8 cellular contexts compared by ENCODE assay signal in genomic region chr19:19191920-19192882, GRCh38. TPM values are rescaled to one million over a fixed set of nuclear protein-coding genes. Genes with fewer than 3 reads are reported as not detected.
A peak's percentile ranks its signal among the peaks of the same experiment; 100 is the strongest.
DNase-seq lines count a peak whose midpoint lies in the region; ATAC-seq and TF ChIP-seq lines count a peak whose summit lies in the region.

BORCS8 (minus strand) TSS chr19:19192152; CDS start chr19:19192117, 35 bp downstream.
RFXANK (plus strand) TSS chr19:19192258; CDS start chr19:19193947, 1,689 bp downstream.

- peaks cover 16% of the 10 kb centered on the region for H3K36me3 ChIP-seq in RWPE2 (ENCODE audit: low read depth)
- peaks cover 5% of the 10 kb centered on the region for H3K36me3 ChIP-seq in fibroblast of lung (ENCODE audit: control insufficient read depth, insufficient read depth, low read length)
- H3K36me3 ChIP-seq in naive thymus-derived CD4-positive, alpha-beta T cell (ENCODE audit: control insufficient read depth in 2 of 3, insufficient read depth in 3 of 3, low read length in 3 of 3) = peaks cover 0 to 22% (median 0%) of the 10 kb centered on the region in 3 experiments

- CTCF ChIA-PET in naive thymus-derived CD4-positive, alpha-beta T cell (lab: Charles Lee) = interaction anchor here (1.4 to 2.6 kb wide), 2 partner anchors 16 to 33 kb away, joined by 4 to 7 read pairs; no protein-coding TSS in a partner anchor

- H3K9me3 ChIP-seq in RWPE2 (ENCODE audit: severe bottlenecking) = no peaks in the 10 kb centered on the region
- no peaks in the 10 kb centered on the region for H3K9me3 ChIP-seq in fibroblast of lung (ENCODE audit: control insufficient read depth, insufficient read depth, low read depth, low read length)
- no peaks in the 10 kb centered on the region for H3K9me3 ChIP-seq in naive thymus-derived CD4-positive, alpha-beta T cell (ENCODE audit: control insufficient read depth in 2 of 3, low read length in 3 of 3)

- H3K27me3 ChIP-seq in RWPE2 (ENCODE audit: insufficient read depth, poor library complexity, severe bottlenecking) = no peaks in the 10 kb centered on the region
- H3K27me3 ChIP-seq in fibroblast of lung (ENCODE audit: control insufficient read depth, insufficient read depth, low read length) = no peaks in the 10 kb centered on the region
- H3K27me3 ChIP-seq in naive thymus-derived CD4-positive, alpha-beta T cell (ENCODE audit: control insufficient read depth in 2 of 2, insufficient read depth in 2 of 2, low read length in 2 of 2) = no peaks in the 10 kb centered on the region

- peak within 1 kb of the TSS; percentile 99 for H3K27ac Mint-ChIP-seq in activated T-helper 2 cell treated with anti-CD3 and anti-CD28 coated beads, Interferon-gamma antibody, Interleukin-2, Interleukin-4, amounts not matched to agents 10 μg/mL and 5 μg/mL and 100 μg/mL, durations not matched to agents 14 hours and 24 hours and 36 hours
- H3K27ac Mint-ChIP-seq in naive thymus-derived CD4-positive, alpha-beta T cell = peak within 1 kb of the TSS; percentile 99 to 100 (median 99)
- peak within 1 kb of the TSS; percentile 99 for H3K27ac Mint-ChIP-seq in stimulated activated naive B cell treated with anti-CD40 and anti-IgM and Interleukin-4, amounts not matched to agents 10 μg/mL and 1 μg/mL and 100 μg/mL, for 72 hours

- POLR2A ChIA-PET in naive thymus-derived CD4-positive, alpha-beta T cell (lab: Charles Lee) = interaction anchor here (0.6 to 6.5 kb wide), 9 partner anchors 9 to 1389 kb away, joined by 3 to 58 read pairs (median 3); partner anchors contain the start of genes COPE, DDX49, GATAD2A and NR2C2AP

- H3K4me2 ChIP-seq in fibroblast of lung (ENCODE audit: extremely low read depth, insufficient read depth, low read length) = peak within 1 kb of the TSS; percentile 93

- DNase-seq in EH (ENCODE audit: low read depth) = peak; percentile 100
- DNase-seq in H4 (ENCODE audit: low spot score) = peak; percentile 99
- DNase-seq in LoVo (ENCODE audit: low spot score) = peak; percentile 99
- peak; percentile 98 for DNase-seq in RWPE2 (ENCODE audit: low spot score)
- peak; percentile 99 for DNase-seq in activated T-helper 2 cell treated with anti-CD3 and anti-CD28 coated beads, Interferon-gamma antibody, Interleukin-2, Interleukin-4, amounts not matched to agents 10 μg/mL and 5 μg/mL and 100 μg/mL, durations not matched to agents 14 hours and 24 hours and 36 hours (ENCODE audit: low spot score)
- peak; percentile 98 to 99 for DNase-seq in fibroblast of lung (ENCODE audit: low read depth in 2 of 2)
- DNase-seq in naive thymus-derived CD4-positive, alpha-beta T cell = peak; percentile 89 to 99 (median 99)
- peak; percentile 99 for DNase-seq in stimulated activated naive B cell treated with anti-CD40 and anti-IgM and Interleukin-4, amounts not matched to agents 10 μg/mL and 1 μg/mL and 100 μg/mL, for 72 hours

- H4K20me1 ChIP-seq in fibroblast of lung (ENCODE audit: control insufficient read depth, extremely low read depth, insufficient read depth, low read length) = no peaks in the 10 kb centered on the region

- no peaks in the 10 kb centered on the region for H3K27me3 Mint-ChIP-seq in activated T-helper 2 cell treated with anti-CD3 and anti-CD28 coated beads, Interferon-gamma antibody, Interleukin-2, Interleukin-4, amounts not matched to agents 10 μg/mL and 5 μg/mL and 100 μg/mL, durations not matched to agents 14 hours and 24 hours and 36 hours (ENCODE audit: low read depth)
- H3K27me3 Mint-ChIP-seq in naive thymus-derived CD4-positive, alpha-beta T cell = no peaks in the 10 kb centered on the region
- no peaks in the 10 kb centered on the region for H3K27me3 Mint-ChIP-seq in stimulated activated naive B cell treated with anti-CD40 and anti-IgM and Interleukin-4, amounts not matched to agents 10 μg/mL and 1 μg/mL and 100 μg/mL, for 72 hours

- peak within 1 kb of the TSS; percentile 82 for H3K9ac ChIP-seq in fibroblast of lung (ENCODE audit: insufficient read depth, low read length)

- H3K4me3 ChIP-seq in RWPE2 (ENCODE audit: severe bottlenecking) = peak within 1 kb of the TSS; percentile 74
- H3K4me3 ChIP-seq in fibroblast of lung (replicated peaks in 1 of 4; ENCODE audit: control extremely low read depth in 1 of 4, insufficient read depth in 1 of 4, low read depth in 3 of 4, low read length in 4 of 4) = peak within 1 kb of the TSS; percentile 76 to 99 (median 89)
- H3K4me3 ChIP-seq in naive thymus-derived CD4-positive, alpha-beta T cell (ENCODE audit: low read length) = peak within 1 kb of the TSS; percentile 100

- H3K4me1 ChIP-seq in RWPE2 (ENCODE audit: insufficient read depth, poor library complexity, severe bottlenecking) (no peaks in the 10 kb centered on the region), fibroblast of lung (ENCODE audit: control insufficient read depth, extremely low read depth, insufficient read depth, low read length) (peaks cover 6% of the 10 kb centered on the region)
- peaks cover 13 to 22% of the 10 kb centered on the region in 2 donors for H3K4me1 ChIP-seq in naive thymus-derived CD4-positive, alpha-beta T cell (ENCODE audit: control insufficient read depth in 2 of 2, insufficient read depth in 2 of 2, low read length in 2 of 2)

- TF ChIP-seq CTCF in RWPE2 (IDR thresholded peaks at IDR 0.05; ENCODE audit: poor library complexity, severe bottlenecking) = no peak
- no peak for TF ChIP-seq CTCF in fibroblast of lung (conservative IDR thresholded peaks at IDR 0.05 in 1 of 2, IDR thresholded peaks at IDR 0.05 in 1 of 2; ENCODE audit: low read depth in 1 of 2, low read length in 2 of 2)

- no peaks in the 10 kb centered on the region for H3K9me3 Mint-ChIP-seq in activated T-helper 2 cell treated with anti-CD3 and anti-CD28 coated beads, Interferon-gamma antibody, Interleukin-2, Interleukin-4, amounts not matched to agents 10 μg/mL and 5 μg/mL and 100 μg/mL, durations not matched to agents 14 hours and 24 hours and 36 hours
- peaks cover 0 to 1% (median 0%) of the 10 kb centered on the region in 11 donors for H3K9me3 Mint-ChIP-seq in naive thymus-derived CD4-positive, alpha-beta T cell
- no peaks in the 10 kb centered on the region for H3K9me3 Mint-ChIP-seq in stimulated activated naive B cell treated with anti-CD40 and anti-IgM and Interleukin-4, amounts not matched to agents 10 μg/mL and 1 μg/mL and 100 μg/mL, for 72 hours

- H3K4me3 Mint-ChIP-seq in activated T-helper 2 cell treated with anti-CD3 and anti-CD28 coated beads, Interferon-gamma antibody, Interleukin-2, Interleukin-4, amounts not matched to agents 10 μg/mL and 5 μg/mL and 100 μg/mL, durations not matched to agents 14 hours and 24 hours and 36 hours (ENCODE audit: low read depth) = peak within 1 kb of the TSS; percentile 94
- peak within 1 kb of the TSS; percentile 94 to 100 (median 98) for H3K4me3 Mint-ChIP-seq in naive thymus-derived CD4-positive, alpha-beta T cell
- peak within 1 kb of the TSS; percentile 95 to 96 for H3K4me3 Mint-ChIP-seq in stimulated activated naive B cell treated with anti-CD40 and anti-IgM and Interleukin-4, amounts not matched to agents 10 μg/mL and 1 μg/mL and 100 μg/mL, for 72 hours

- intact Hi-C loops in activated T-helper 2 cell treated with anti-CD3 and anti-CD28 coated beads, Interferon-gamma antibody, Interleukin-2, Interleukin-4, amounts not matched to agents 10 μg/mL and 5 μg/mL and 100 μg/mL, durations not matched to agents 14 hours and 24 hours and 36 hours (cut with micrococcal nuclease) = loop anchor here (1.0 to 5.0 kb wide), 5 partner anchors 11 to 275 kb away; partner anchors contain the start of genes ARMC6, COPE, DDX49 and MAU2
- intact Hi-C loops in naive thymus-derived CD4-positive, alpha-beta T cell (cut with micrococcal nuclease) = loop anchor here (1.0 to 10.0 kb wide), 21 partner anchors 11 to 1635 kb away; partner anchors contain the start of genes ARMC6 (in 2 of the 2), ATP13A1 (in 2 of the 2), COPE (in 2 of the 2) and DDX49 (in 2 of the 2)

- peaks cover 18% of the 10 kb centered on the region for H3K4me1 Mint-ChIP-seq in activated T-helper 2 cell treated with anti-CD3 and anti-CD28 coated beads, Interferon-gamma antibody, Interleukin-2, Interleukin-4, amounts not matched to agents 10 μg/mL and 5 μg/mL and 100 μg/mL, durations not matched to agents 14 hours and 24 hours and 36 hours (ENCODE audit: low read depth)
- H3K4me1 Mint-ChIP-seq in naive thymus-derived CD4-positive, alpha-beta T cell = peaks cover 23 to 68% (median 45%) of the 10 kb centered on the region in 7 donors
- peaks cover 27 to 48% of the 10 kb centered on the region in 2 donors for H3K4me1 Mint-ChIP-seq in stimulated activated naive B cell treated with anti-CD40 and anti-IgM and Interleukin-4, amounts not matched to agents 10 μg/mL and 1 μg/mL and 100 μg/mL, for 72 hours

- ATAC-seq in RWPE2 (ENCODE audit: low read depth) = peak; percentile 88
- ATAC-seq in naive thymus-derived CD4-positive, alpha-beta T cell = peak; percentile 95
- peak; percentile 85 to 88 for ATAC-seq in stimulated activated naive B cell treated with anti-CD40 and anti-IgM and Interleukin-4, amounts not matched to agents 10 μg/mL and 1 μg/mL and 100 μg/mL, for 72 hours (replicated peaks)

- peaks cover 25% of the 10 kb centered on the region for H3K36me3 Mint-ChIP-seq in activated T-helper 2 cell treated with anti-CD3 and anti-CD28 coated beads, Interferon-gamma antibody, Interleukin-2, Interleukin-4, amounts not matched to agents 10 μg/mL and 5 μg/mL and 100 μg/mL, durations not matched to agents 14 hours and 24 hours and 36 hours (ENCODE audit: low read depth)
- peaks cover 0 to 14% (median 0%) of the 10 kb centered on the region in 5 donors for H3K36me3 Mint-ChIP-seq in naive thymus-derived CD4-positive, alpha-beta T cell
- H3K36me3 Mint-ChIP-seq in stimulated activated naive B cell treated with anti-CD40 and anti-IgM and Interleukin-4, amounts not matched to agents 10 μg/mL and 1 μg/mL and 100 μg/mL, for 72 hours = peaks cover 30 to 46% of the 10 kb centered on the region in 2 donors

- H3K79me2 ChIP-seq in fibroblast of lung (ENCODE audit: control insufficient read depth, insufficient read depth, low read length) = peaks cover 33% of the 10 kb centered on the region

- peak within 1 kb of the TSS; percentile 82 for H2AFZ ChIP-seq in fibroblast of lung (ENCODE audit: low read length)

- peak within 1 kb of the TSS; percentile 70 for H3K27ac ChIP-seq in RWPE2 (ENCODE audit: poor library complexity, severe bottlenecking)
- H3K27ac ChIP-seq in fibroblast of lung (ENCODE audit: insufficient read depth, low read length) = peak within 1 kb of the TSS; percentile 91
- H3K27ac ChIP-seq in naive thymus-derived CD4-positive, alpha-beta T cell (ENCODE audit: low read depth, low read length) = peak within 1 kb of the TSS; percentile 100

RNA-seq across cellular contexts. Expression of gene BORCS8, which starts in this region (rescaled TPM):
- 19.3 and 26.4 TPM in 2 replicates for total RNA-seq in H4 (2014; rRNA removed; shearing (Covaris generic))
- total RNA-seq in activated T-helper 2 cell treated with anti-CD3 and anti-CD28 coated beads, Interferon-gamma antibody, Interleukin-2, Interleukin-4, amounts not matched to agents 10 μg/mL and 5 μg/mL and 100 μg/mL, durations not matched to agents 14 hours and 24 hours and 36 hours = 28.8 and 33.2 TPM in 2 replicates
- 8.7 and 13.9 TPM in 2 replicates for total RNA-seq in fibroblast of lung
- 10.7 and 16.8 TPM in 2 replicates for polyA plus RNA-seq in fibroblast of lung
- polyA plus RNA-seq in fibroblast of lung (2012) = 16.0 and 24.7 TPM in 2 replicates
- polyA minus RNA-seq in fibroblast of lung (ENCODE audit: low replicate concordance) = 24.3 and 25.2 TPM in 2 replicates
- total RNA-seq in naive thymus-derived CD4-positive, alpha-beta T cell = 10 to 100 TPM; 22.6 to 48.2 (median 42.7) TPM
- polyA plus RNA-seq in naive thymus-derived CD4-positive, alpha-beta T cell = 10 to 100 TPM; 21.9 to 23.0 TPM

RNA-seq across cellular contexts. Expression of gene RFXANK, which starts in this region (rescaled TPM):
- 106 and 111 TPM in 2 replicates for total RNA-seq in H4 (2014; rRNA removed; shearing (Covaris generic))
- total RNA-seq in activated T-helper 2 cell treated with anti-CD3 and anti-CD28 coated beads, Interferon-gamma antibody, Interleukin-2, Interleukin-4, amounts not matched to agents 10 μg/mL and 5 μg/mL and 100 μg/mL, durations not matched to agents 14 hours and 24 hours and 36 hours = 105 and 112 TPM in 2 replicates
- 60.1 and 65.2 TPM in 2 replicates for total RNA-seq in fibroblast of lung
- 31.9 and 45.3 TPM in 2 replicates for polyA plus RNA-seq in fibroblast of lung
- polyA plus RNA-seq in fibroblast of lung (2012) = 91.4 and 116 TPM in 2 replicates
- polyA minus RNA-seq in fibroblast of lung (ENCODE audit: low replicate concordance) = 75.4 and 115 TPM in 2 replicates
- 100 to 1,000 TPM in 1 of 5 experiments, 10 to 100 TPM in 4; 60.8 to 114 (median 74.9) TPM for total RNA-seq in naive thymus-derived CD4-positive, alpha-beta T cell
- 10 to 100 TPM; 81.6 to 90.1 TPM for polyA plus RNA-seq in naive thymus-derived CD4-positive, alpha-beta T cell

Comparison
In these comparisons a context has a peak if more than half of its experiments do, and no peak if none do; other contexts are left out.
1. Peak in every context shown above with its lines: DNase-seq, ATAC-seq, H3K4me3 ChIP-seq and H3K27ac ChIP-seq.